1 cellular context compared by ENCODE assay signal in genomic region chr5:140497897-140498296, GRCh38.
TF ChIP-seq lines count a peak whose summit lies in the region.

No MANE protein-coding gene starts in this region.

TF ChIP-seq in HepG2, 621 proteins besides CTCF, POLR2A, EP300 and RAD21 (continued from another document):
- TF ChIP-seq ZBTB4 (CRISPR knock-in tag; IDR thresholded peaks at IDR 0.05; ENCODE audit: borderline replicate concordance) (no peak), BRD4 (CRISPR knock-in tag; IDR thresholded peaks at IDR 0.05) (no peak), MEIS2 (CRISPR knock-in tag; IDR thresholded peaks at IDR 0.05) (no peak), SKIL (CRISPR knock-in tag; IDR thresholded peaks at IDR 0.05; ENCODE audit: borderline replicate concordance) (no peak), ZBTB2 (CRISPR knock-in tag; IDR thresholded peaks at IDR 0.05; ENCODE audit: low read depth) (no peak), KAT8 (CRISPR knock-in tag; IDR thresholded peaks at IDR 0.05) (0 out of 2 replicates have a peak, but pooled peaks have one; percentile 16), ZNF225 (CRISPR knock-in tag; IDR thresholded peaks at IDR 0.05) (no peak), NFKBIZ (CRISPR knock-in tag; IDR thresholded peaks at IDR 0.05) (no peak), ETV5 (CRISPR knock-in tag; IDR thresholded peaks at IDR 0.05; ENCODE audit: borderline replicate concordance) (no peak), ZNF747 (CRISPR knock-in tag; IDR thresholded peaks at IDR 0.05; ENCODE audit: borderline replicate concordance) (no peak), SOX6 (IDR thresholded peaks at IDR 0.05) (no peak), SOX6 (CRISPR knock-in tag; IDR thresholded peaks at IDR 0.05) (peak; percentile 71), NR2F1 (CRISPR knock-in tag; IDR thresholded peaks at IDR 0.05) (no peak), FOXP4 (CRISPR knock-in tag; IDR thresholded peaks at IDR 0.05) (peak; percentile 18; the same call in 1 of the 2 replicates), CEBPB (IDR thresholded peaks at IDR 0.05; ENCODE audit: borderline replicate concordance, low read depth, low read length) (peak; percentile 21; the same call in 1 of the 2 replicates), TMF1 (CRISPR knock-in tag; IDR thresholded peaks at IDR 0.05; ENCODE audit: low read depth) (no peak), ONECUT2 (CRISPR knock-in tag; IDR thresholded peaks at IDR 0.05) (no peak), ZKSCAN8 (CRISPR knock-in tag; IDR thresholded peaks at IDR 0.05; ENCODE audit: borderline replicate concordance) (no peak), FLYWCH1 (CRISPR knock-in tag; IDR thresholded peaks at IDR 0.05) (no peak), LBX2 (CRISPR knock-in tag; IDR thresholded peaks at IDR 0.05; ENCODE audit: borderline replicate concordance) (no peak), ZFP41 (CRISPR knock-in tag; IDR thresholded peaks at IDR 0.05; ENCODE audit: borderline replicate concordance) (no peak), ZNF331 (CRISPR knock-in tag; IDR thresholded peaks at IDR 0.05) (no peak), SOX5 (CRISPR knock-in tag; IDR thresholded peaks at IDR 0.05; ENCODE audit: borderline replicate concordance) (peak; percentile 71; the same call in 1 of the 2 replicates), ARID3A (IDR thresholded peaks at IDR 0.05; ENCODE audit: low read depth, low read length) (peak; percentile 60), CHD4 (IDR thresholded peaks at IDR 0.05; ENCODE audit: borderline replicate concordance, low read length) (no peak)
TF ChIP-seq in HepG2: peak in this region for 12.
